Comparison of ENCODE assay signal across 15 cellular contexts in the genomic region with DNA sequence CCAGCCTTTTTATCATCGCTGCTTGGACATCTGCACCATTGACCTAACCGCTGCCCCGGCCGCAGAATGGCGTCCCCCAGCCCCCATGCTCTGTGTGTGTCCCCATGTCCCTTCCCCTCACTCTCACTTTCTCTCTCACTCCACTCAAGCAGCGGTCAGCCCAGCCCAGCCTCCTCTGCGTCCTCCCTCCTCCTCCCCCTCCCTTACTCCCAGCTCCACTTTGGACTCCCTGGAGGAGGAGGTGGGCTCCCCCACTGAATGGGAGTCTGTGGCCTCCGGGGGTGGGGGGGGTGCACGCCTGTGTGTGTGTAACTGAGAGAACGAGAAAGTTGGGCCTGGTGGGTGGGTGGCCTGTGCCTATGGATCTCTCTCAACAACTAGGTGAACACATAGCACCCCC. TPM values are rescaled to one million over a fixed set of nuclear protein-coding genes. Genes with fewer than 3 reads are reported as not detected.
DNase-seq lines count a peak whose midpoint lies in the region; ATAC-seq, FAIRE-seq and TF ChIP-seq lines count a peak whose summit lies in the region.
"Had no signal": no experiment of that assay in that cellular context is flagged by ENCODE, and none has a peak within 500 bp of the region (broad histone marks: within the 10 kb centered on the region; RNA-seq: fewer than 3 reads in every experiment).

No MANE protein-coding gene starts in this region.

- no peaks in the 10 kb centered on the region for H3K9me3 ChIP-seq in endocrine pancreas (ENCODE audit: control insufficient read depth, low read length)
- H3K9me3 ChIP-seq in skeletal muscle satellite cell (replicated peaks; ENCODE audit: low read length) = no peaks in the 10 kb centered on the region
- H3K9me3 ChIP-seq: neutrophil, upper lobe of left lung had no signal

- H3K4me1 ChIP-seq in endocrine pancreas (ENCODE audit: control insufficient read depth, insufficient read depth, low read length) (no peaks in the 10 kb centered on the region), skeletal muscle satellite cell (ENCODE audit: control insufficient read depth, insufficient read depth, low read length) (peaks cover 16% of the 10 kb centered on the region)

- no peaks in the 10 kb centered on the region for H3K27me3 Mint-ChIP-seq in activated CD8-positive, alpha-beta memory T cell treated with anti-CD3 and anti-CD28 coated beads, Interleukin-2, amount 10 ng/mL, durations not matched to agents 7 days and 5 days

- H3K9ac ChIP-seq in endocrine pancreas (ENCODE audit: control insufficient read depth, insufficient read depth, low read length) (peak overlapping the region; percentile 49), skeletal muscle satellite cell (ENCODE audit: low read depth, low read length) (no peak overlapping the region)

- H3K27me3 ChIP-seq in endocrine pancreas (ENCODE audit: control insufficient read depth, insufficient read depth, low read length) (no peaks in the 10 kb centered on the region), skeletal muscle satellite cell (ENCODE audit: control insufficient read depth, insufficient read depth, low read length) (no peaks in the 10 kb centered on the region)
- H3K27me3 ChIP-seq: upper lobe of left lung had no signal

- H3K4me1 Mint-ChIP-seq in activated CD8-positive, alpha-beta memory T cell treated with anti-CD3 and anti-CD28 coated beads, Interleukin-2, amount 10 ng/mL, durations not matched to agents 7 days and 5 days = peaks cover 26% of the 10 kb centered on the region

- no peak for FAIRE-seq in HTR-8/SVneo (lab: Jason Lieb, UNC)

- peaks cover 11% of the 10 kb centered on the region for H3K36me3 Mint-ChIP-seq in activated CD8-positive, alpha-beta memory T cell treated with anti-CD3 and anti-CD28 coated beads, Interleukin-2, amount 10 ng/mL, durations not matched to agents 7 days and 5 days

- H3K4me2 ChIP-seq in skeletal muscle satellite cell (ENCODE audit: low read length) = peak overlapping the region; percentile 94

- no peak overlapping the region for H3K27ac Mint-ChIP-seq in activated CD8-positive, alpha-beta memory T cell treated with anti-CD3 and anti-CD28 coated beads, Interleukin-2, amount 10 ng/mL, durations not matched to agents 7 days and 5 days

- H3K4me3 ChIP-seq in endocrine pancreas (ENCODE audit: control insufficient read depth, insufficient read depth, low read length) (no peak overlapping the region), skeletal muscle satellite cell (ENCODE audit: low read length) (no peak overlapping the region)

- no peak for ATAC-seq in activated CD8-positive, alpha-beta memory T cell treated with anti-CD3 and anti-CD28 coated beads, Interleukin-2, amount 10 ng/mL, durations not matched to agents 7 days and 5 days
- ATAC-seq in GM21825 (IDR thresholded peaks at IDR 0.05; ENCODE audit: unreplicated experiment) = no peak

- H3K4me3 Mint-ChIP-seq in activated CD8-positive, alpha-beta memory T cell treated with anti-CD3 and anti-CD28 coated beads, Interleukin-2, amount 10 ng/mL, durations not matched to agents 7 days and 5 days = peak overlapping the region; percentile 86

- CTCF ChIA-PET in activated CD8-positive, alpha-beta memory T cell treated with anti-CD3 and anti-CD28 coated beads, Interleukin-2, amount 10 ng/mL, durations not matched to agents 7 days and 5 days (lab: Charles Lee) = no interaction called here
- CTCF ChIA-PET in RWPE1 (lab: Yijun Ruan, JAX) = interaction anchor here (0.6 kb wide), 2 partner anchors 34 to 36 kb away, joined by 3 to 4 read pairs; no protein-coding TSS in a partner anchor

- H3K9me3 Mint-ChIP-seq in activated CD8-positive, alpha-beta memory T cell treated with anti-CD3 and anti-CD28 coated beads, Interleukin-2, amount 10 ng/mL, durations not matched to agents 7 days and 5 days (ENCODE audit: low read depth) = no peaks in the 10 kb centered on the region

- H3K27ac ChIP-seq in RWPE1 = peak overlapping the region; percentile 95
- H3K27ac ChIP-seq: neutrophil, upper lobe of left lung had no signal

- H3K36me3 ChIP-seq in endocrine pancreas (ENCODE audit: control insufficient read depth, insufficient read depth, low read length) (peaks cover 2% of the 10 kb centered on the region), skeletal muscle satellite cell (ENCODE audit: insufficient read depth, low read length) (peaks cover 20% of the 10 kb centered on the region)

- DNase-seq in activated CD8-positive, alpha-beta memory T cell treated with anti-CD3 and anti-CD28 coated beads, Interleukin-2, amount 10 ng/mL, durations not matched to agents 7 days and 5 days = no peak
- DNase-seq in activated CD8-positive, alpha-beta memory T cell treated with anti-CD3 and anti-CD28 coated beads, Interleukin-2, amount 50 U/mL, for 48 hours = no peak
- DNase-seq in RWPE1 (ENCODE audit: low spot score) (no peak), HTR-8/SVneo (ENCODE audit: insufficient read length, low spot score) (no peak), SKM-1 (lab: John Stamatoyannopoulos, UW; ENCODE audit: unreplicated experiment) (no peak)
- DNase-seq: DMS53; effector memory CD4-positive, alpha-beta T cell; MV-4-11; stimulated activated CD4-positive, alpha-beta T cell treated with anti-CD3 and anti-CD28 coated beads, Interleukin-12 subunit alpha, Interleukin-12 subunit beta, amount 100 ng/mL, for 4 hours had no signal

- POLR2A ChIA-PET in RWPE1 (lab: Yijun Ruan, JAX; ENCODE audit: low non-redundant PET) = no interaction called here

- TF ChIP-seq CTCF in RWPE1 (conservative IDR thresholded peaks at IDR 0.05; ENCODE audit: low read depth) = no peak

RNA-seq across cellular contexts. Expression of gene MAP2K7, which starts 2.2 kb away (rescaled TPM):
- 10 to 100 TPM; 38.0 to 41.6 TPM for total RNA-seq in activated CD8-positive, alpha-beta memory T cell treated with anti-CD3 and anti-CD28 coated beads, Interleukin-2, amount 10 ng/mL, durations not matched to agents 7 days and 5 days
- 5.6 and 10.7 TPM in 2 replicates for total RNA-seq in skeletal muscle satellite cell (2012; rRNA removed)

RNA-seq across cellular contexts. Expression of gene TGFBR3L, which starts 8.8 kb away (rescaled TPM):
- total RNA-seq in activated CD8-positive, alpha-beta memory T cell treated with anti-CD3 and anti-CD28 coated beads, Interleukin-2, amount 10 ng/mL, durations not matched to agents 7 days and 5 days = 1 to 10 TPM; 7.7 to 9.1 TPM
- total RNA-seq in skeletal muscle satellite cell (2012; rRNA removed) = 0.25 TPM in 1 of 2 replicates, not detected in the other

RNA-seq across cellular contexts. Expression of gene SNAPC2, which starts 14.3 kb away (rescaled TPM):
- total RNA-seq in activated CD8-positive, alpha-beta memory T cell treated with anti-CD3 and anti-CD28 coated beads, Interleukin-2, amount 10 ng/mL, durations not matched to agents 7 days and 5 days = 10 to 100 TPM; 18.0 to 24.0 TPM
- total RNA-seq in skeletal muscle satellite cell (2012; rRNA removed) = 39.8 and 44.8 TPM in 2 replicates

RNA-seq across cellular contexts. Expression of gene LRRC8E, which starts 17.5 kb away (rescaled TPM):
- total RNA-seq in activated CD8-positive, alpha-beta memory T cell treated with anti-CD3 and anti-CD28 coated beads, Interleukin-2, amount 10 ng/mL, durations not matched to agents 7 days and 5 days = not detected
- 5.2 and 6.3 TPM in 2 replicates for total RNA-seq in skeletal muscle satellite cell (2012; rRNA removed)
- total RNA-seq: T-helper 1 cell treated with Interleukin-12 subunit alpha and Interleukin-12 subunit beta and Interleukin-4 antibody, amounts not matched to agents 30 ng/mL and 1 ng/mL, for 36 hours had no signal

RNA-seq across cellular contexts. Expression of gene CTXN1, which starts 20.1 kb away (rescaled TPM):
- under 1 TPM in 1 of 2 experiments, not detected in 1; 0.23 TPM for total RNA-seq in activated CD8-positive, alpha-beta memory T cell treated with anti-CD3 and anti-CD28 coated beads, Interleukin-2, amount 10 ng/mL, durations not matched to agents 7 days and 5 days
- 0.66 and 0.76 TPM in 2 replicates for total RNA-seq in skeletal muscle satellite cell (2012; rRNA removed)
- total RNA-seq: T-helper 1 cell treated with Interleukin-12 subunit alpha and Interleukin-12 subunit beta and Interleukin-4 antibody, amounts not matched to agents 30 ng/mL and 1 ng/mL, for 36 hours had no signal
